ENCODE assay signal across 1 cellular context in genomic region chr20:46688151-46689081, GRCh38.
TF ChIP-seq lines count a peak whose summit lies in the region.

No MANE protein-coding gene starts in this region.

TF ChIP-seq in K562, 482 proteins besides CTCF, POLR2A, EP300 and RAD21 (continued from another document and continues in another):
- no peak; the same call in 1 of the 2 replicates for TF ChIP-seq ARID4B (CRISPR knock-in tag; IDR thresholded peaks at IDR 0.05)
- no peak for TF ChIP-seq CBFB (CRISPR knock-in tag; IDR thresholded peaks at IDR 0.05)
- peak; percentile 91 to 93 for TF ChIP-seq KDM1A (IDR thresholded peaks at IDR 0.05)
- TF ChIP-seq DNMT1 (IDR thresholded peaks at IDR 0.05), result no peak
- TF ChIP-seq, protein P1, sequence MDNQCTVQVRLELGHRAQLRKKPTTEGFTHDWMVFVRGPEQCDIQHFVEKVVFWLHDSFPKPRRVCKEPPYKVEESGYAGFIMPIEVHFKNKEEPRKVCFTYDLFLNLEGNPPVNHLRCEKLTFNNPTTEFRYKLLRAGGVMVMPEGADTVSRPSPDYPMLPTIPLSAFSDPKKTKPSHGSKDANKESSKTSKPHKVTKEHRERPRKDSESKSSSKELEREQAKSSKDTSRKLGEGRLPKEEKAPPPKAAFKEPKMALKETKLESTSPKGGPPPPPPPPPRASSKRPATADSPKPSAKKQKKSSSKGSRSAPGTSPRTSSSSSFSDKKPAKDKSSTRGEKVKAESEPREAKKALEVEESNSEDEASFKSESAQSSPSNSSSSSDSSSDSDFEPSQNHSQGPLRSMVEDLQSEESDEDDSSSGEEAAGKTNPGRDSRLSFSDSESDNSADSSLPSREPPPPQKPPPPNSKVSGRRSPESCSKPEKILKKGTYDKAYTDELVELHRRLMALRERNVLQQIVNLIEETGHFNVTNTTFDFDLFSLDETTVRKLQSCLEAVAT (IDR thresholded peaks at IDR 0.05), result no peak
- TF ChIP-seq YY1 (IDR thresholded peaks at IDR 0.05; ENCODE audit: borderline replicate concordance in 1 of 3, control insufficient read depth in 1 of 3, extremely low read depth in 1 of 3, insufficient read depth in 3 of 3, insufficient read length in 1 of 3, insufficient replicate concordance in 2 of 3, low read depth in 1 of 3, low read length in 2 of 3), result no peak
- TF ChIP-seq KDM4B (IDR thresholded peaks at IDR 0.05; ENCODE audit: borderline replicate concordance in 2 of 2, low read depth in 1 of 2), result no peak
- no peak for TF ChIP-seq MYC (IDR thresholded peaks at IDR 0.05; ENCODE audit: low read depth, low read length)
- no peak for TF ChIP-seq MYC (CRISPR knock-in tag; IDR thresholded peaks at IDR 0.05; ENCODE audit: borderline replicate concordance, low read depth)
- TF ChIP-seq GATA2 (CRISPR knock-in tag; IDR thresholded peaks at IDR 0.05), result no peak
- TF ChIP-seq ZNF644 (tag; IDR thresholded peaks at IDR 0.05; ENCODE audit: low read depth), result peak; percentile 69; the same call in 1 of the 2 replicates
- TF ChIP-seq THAP12 (CRISPR knock-in tag; IDR thresholded peaks at IDR 0.05), result no peak
- peak in 1 of 2 experiments; percentile 86; a peak in 2 of 4 replicates for TF ChIP-seq SIN3A (IDR thresholded peaks at IDR 0.05; ENCODE audit: borderline replicate concordance in 2 of 2, control insufficient read depth in 1 of 2, low read depth in 2 of 2, low read length in 2 of 2)
- no peak for TF ChIP-seq MAFK (IDR thresholded peaks at IDR 0.05; ENCODE audit: low read length)
- TF ChIP-seq, protein P2, sequence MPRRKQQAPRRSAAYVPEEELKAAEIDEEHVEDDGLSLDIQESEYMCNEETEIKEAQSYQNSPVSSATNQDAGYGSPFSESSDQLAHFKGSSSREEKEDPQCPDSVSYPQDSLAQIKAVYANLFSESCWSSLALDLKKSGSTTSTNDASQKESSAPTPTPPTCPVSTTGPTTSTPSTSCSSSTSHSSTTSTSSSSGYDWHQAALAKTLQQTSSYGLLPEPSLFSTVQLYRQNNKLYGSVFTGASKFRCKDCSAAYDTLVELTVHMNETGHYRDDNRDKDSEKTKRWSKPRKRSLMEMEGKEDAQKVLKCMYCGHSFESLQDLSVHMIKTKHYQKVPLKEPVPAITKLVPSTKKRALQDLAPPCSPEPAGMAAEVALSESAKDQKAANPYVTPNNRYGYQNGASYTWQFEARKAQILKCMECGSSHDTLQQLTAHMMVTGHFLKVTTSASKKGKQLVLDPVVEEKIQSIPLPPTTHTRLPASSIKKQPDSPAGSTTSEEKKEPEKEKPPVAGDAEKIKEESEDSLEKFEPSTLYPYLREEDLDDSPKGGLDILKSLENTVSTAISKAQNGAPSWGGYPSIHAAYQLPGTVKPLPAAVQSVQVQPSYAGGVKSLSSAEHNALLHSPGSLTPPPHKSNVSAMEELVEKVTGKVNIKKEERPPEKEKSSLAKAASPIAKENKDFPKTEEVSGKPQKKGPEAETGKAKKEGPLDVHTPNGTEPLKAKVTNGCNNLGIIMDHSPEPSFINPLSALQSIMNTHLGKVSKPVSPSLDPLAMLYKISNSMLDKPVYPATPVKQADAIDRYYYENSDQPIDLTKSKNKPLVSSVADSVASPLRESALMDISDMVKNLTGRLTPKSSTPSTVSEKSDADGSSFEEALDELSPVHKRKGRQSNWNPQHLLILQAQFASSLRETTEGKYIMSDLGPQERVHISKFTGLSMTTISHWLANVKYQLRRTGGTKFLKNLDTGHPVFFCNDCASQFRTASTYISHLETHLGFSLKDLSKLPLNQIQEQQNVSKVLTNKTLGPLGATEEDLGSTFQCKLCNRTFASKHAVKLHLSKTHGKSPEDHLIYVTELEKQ (CRISPR knock-in tag; IDR thresholded peaks at IDR 0.05), result no peak
- no peak for TF ChIP-seq STAT6 (CRISPR knock-in tag; IDR thresholded peaks at IDR 0.05)
- TF ChIP-seq CHD4 (IDR thresholded peaks at IDR 0.05; ENCODE audit: insufficient read depth, insufficient replicate concordance, low read depth, low read length, poor library complexity, severe bottlenecking), result peak; percentile 91
- TF ChIP-seq RAD51 (IDR thresholded peaks at IDR 0.05; ENCODE audit: borderline replicate concordance, low read depth), result peak; percentile 59; the same call in 1 of the 2 replicates
- 0 out of 2 replicates have a peak, but pooled peaks have one; percentile 6 for TF ChIP-seq SOX6 (IDR thresholded peaks at IDR 0.05)
- no peak for TF ChIP-seq ZBTB8A (IDR thresholded peaks at IDR 0.05; ENCODE audit: partially characterized antibody)
- TF ChIP-seq, protein P3, sequence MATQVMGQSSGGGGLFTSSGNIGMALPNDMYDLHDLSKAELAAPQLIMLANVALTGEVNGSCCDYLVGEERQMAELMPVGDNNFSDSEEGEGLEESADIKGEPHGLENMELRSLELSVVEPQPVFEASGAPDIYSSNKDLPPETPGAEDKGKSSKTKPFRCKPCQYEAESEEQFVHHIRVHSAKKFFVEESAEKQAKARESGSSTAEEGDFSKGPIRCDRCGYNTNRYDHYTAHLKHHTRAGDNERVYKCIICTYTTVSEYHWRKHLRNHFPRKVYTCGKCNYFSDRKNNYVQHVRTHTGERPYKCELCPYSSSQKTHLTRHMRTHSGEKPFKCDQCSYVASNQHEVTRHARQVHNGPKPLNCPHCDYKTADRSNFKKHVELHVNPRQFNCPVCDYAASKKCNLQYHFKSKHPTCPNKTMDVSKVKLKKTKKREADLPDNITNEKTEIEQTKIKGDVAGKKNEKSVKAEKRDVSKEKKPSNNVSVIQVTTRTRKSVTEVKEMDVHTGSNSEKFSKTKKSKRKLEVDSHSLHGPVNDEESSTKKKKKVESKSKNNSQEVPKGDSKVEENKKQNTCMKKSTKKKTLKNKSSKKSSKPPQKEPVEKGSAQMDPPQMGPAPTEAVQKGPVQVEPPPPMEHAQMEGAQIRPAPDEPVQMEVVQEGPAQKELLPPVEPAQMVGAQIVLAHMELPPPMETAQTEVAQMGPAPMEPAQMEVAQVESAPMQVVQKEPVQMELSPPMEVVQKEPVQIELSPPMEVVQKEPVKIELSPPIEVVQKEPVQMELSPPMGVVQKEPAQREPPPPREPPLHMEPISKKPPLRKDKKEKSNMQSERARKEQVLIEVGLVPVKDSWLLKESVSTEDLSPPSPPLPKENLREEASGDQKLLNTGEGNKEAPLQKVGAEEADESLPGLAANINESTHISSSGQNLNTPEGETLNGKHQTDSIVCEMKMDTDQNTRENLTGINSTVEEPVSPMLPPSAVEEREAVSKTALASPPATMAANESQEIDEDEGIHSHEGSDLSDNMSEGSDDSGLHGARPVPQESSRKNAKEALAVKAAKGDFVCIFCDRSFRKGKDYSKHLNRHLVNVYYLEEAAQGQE (CRISPR knock-in tag; IDR thresholded peaks at IDR 0.05; ENCODE audit: low read depth), result no peak
- TF ChIP-seq CBX1 (IDR thresholded peaks at IDR 0.05; ENCODE audit: low read depth), result peak; percentile 70; the same call in 1 of the 2 replicates
- no peak for TF ChIP-seq ETV6 (IDR thresholded peaks at IDR 0.05; ENCODE audit: borderline replicate concordance in 1 of 2, low read depth in 2 of 2, low read length in 1 of 2)
- TF ChIP-seq ETV6 (CRISPR knock-in tag; IDR thresholded peaks at IDR 0.05; ENCODE audit: borderline replicate concordance), result no peak
- 0 out of 2 replicates have a peak, but pooled peaks have one; percentile 19 for TF ChIP-seq SMARCA4 (IDR thresholded peaks at IDR 0.05)
- no peak; the same call in 1 of the 2 replicates for TF ChIP-seq SMARCC2 (IDR thresholded peaks at IDR 0.05; ENCODE audit: low read depth)
- TF ChIP-seq SPI1 (IDR thresholded peaks at IDR 0.05; ENCODE audit: borderline replicate concordance, low read depth, low read length), result no peak
- TF ChIP-seq, protein P4, sequence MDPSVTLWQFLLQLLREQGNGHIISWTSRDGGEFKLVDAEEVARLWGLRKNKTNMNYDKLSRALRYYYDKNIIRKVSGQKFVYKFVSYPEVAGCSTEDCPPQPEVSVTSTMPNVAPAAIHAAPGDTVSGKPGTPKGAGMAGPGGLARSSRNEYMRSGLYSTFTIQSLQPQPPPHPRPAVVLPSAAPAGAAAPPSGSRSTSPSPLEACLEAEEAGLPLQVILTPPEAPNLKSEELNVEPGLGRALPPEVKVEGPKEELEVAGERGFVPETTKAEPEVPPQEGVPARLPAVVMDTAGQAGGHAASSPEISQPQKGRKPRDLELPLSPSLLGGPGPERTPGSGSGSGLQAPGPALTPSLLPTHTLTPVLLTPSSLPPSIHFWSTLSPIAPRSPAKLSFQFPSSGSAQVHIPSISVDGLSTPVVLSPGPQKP (CRISPR knock-in tag; IDR thresholded peaks at IDR 0.05), result no peak
- peak; percentile 68 for TF ChIP-seq CEBPB (tag; IDR thresholded peaks at IDR 0.05)
- TF ChIP-seq MLX (CRISPR knock-in tag; conservative IDR thresholded peaks at IDR 0.05), result no peak
- TF ChIP-seq ZNF124 (CRISPR knock-in tag; IDR thresholded peaks at IDR 0.05), result no peak
- TF ChIP-seq, protein P5, sequence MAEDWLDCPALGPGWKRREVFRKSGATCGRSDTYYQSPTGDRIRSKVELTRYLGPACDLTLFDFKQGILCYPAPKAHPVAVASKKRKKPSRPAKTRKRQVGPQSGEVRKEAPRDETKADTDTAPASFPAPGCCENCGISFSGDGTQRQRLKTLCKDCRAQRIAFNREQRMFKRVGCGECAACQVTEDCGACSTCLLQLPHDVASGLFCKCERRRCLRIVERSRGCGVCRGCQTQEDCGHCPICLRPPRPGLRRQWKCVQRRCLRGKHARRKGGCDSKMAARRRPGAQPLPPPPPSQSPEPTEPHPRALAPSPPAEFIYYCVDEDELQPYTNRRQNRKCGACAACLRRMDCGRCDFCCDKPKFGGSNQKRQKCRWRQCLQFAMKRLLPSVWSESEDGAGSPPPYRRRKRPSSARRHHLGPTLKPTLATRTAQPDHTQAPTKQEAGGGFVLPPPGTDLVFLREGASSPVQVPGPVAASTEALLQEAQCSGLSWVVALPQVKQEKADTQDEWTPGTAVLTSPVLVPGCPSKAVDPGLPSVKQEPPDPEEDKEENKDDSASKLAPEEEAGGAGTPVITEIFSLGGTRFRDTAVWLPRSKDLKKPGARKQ (CRISPR knock-in tag; IDR thresholded peaks at IDR 0.05), result no peak
